In the genomic region with DNA sequence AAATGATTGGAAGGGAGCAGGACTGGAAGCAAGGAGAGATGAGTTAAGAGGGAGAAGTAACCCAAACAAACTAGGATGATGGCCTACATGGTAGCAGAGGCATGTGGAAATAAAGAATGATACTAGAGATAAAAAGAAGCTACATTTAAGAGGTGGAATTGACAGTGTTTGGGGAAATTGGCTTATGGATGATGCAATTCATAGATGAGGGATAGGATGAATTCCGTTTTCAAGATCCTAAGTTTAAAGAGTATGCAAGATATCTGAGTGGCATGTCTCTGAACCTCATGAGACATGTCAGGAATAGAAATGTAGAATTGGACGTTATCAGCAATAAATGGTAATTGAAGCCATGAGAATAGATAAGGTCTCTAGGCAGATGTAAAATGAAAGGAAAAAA, we compare ENCODE assay signal across 3 cellular contexts.
TF ChIP-seq lines count a peak whose summit lies in the region.

No MANE protein-coding gene starts in this region.

TF ChIP-seq in SK-N-SH, 30 proteins besides CTCF, POLR2A, EP300 and RAD21 (continued from another document):
- TF ChIP-seq GABPA (IDR thresholded peaks at IDR 0.05; ENCODE audit: low read depth): no peak
- TF ChIP-seq GATA2 (CRISPR knock-in tag; IDR thresholded peaks at IDR 0.05): 0 out of 2 replicates have a peak, but pooled peaks have one; percentile 38
- TF ChIP-seq NFIC (IDR thresholded peaks at IDR 0.05; ENCODE audit: borderline replicate concordance): no peak
- TF ChIP-seq MEF2A (IDR thresholded peaks at IDR 0.05; ENCODE audit: borderline replicate concordance, low read depth): no peak
- TF ChIP-seq SIN3A (IDR thresholded peaks at IDR 0.05; ENCODE audit: borderline replicate concordance, low read depth, low read length): no peak
TF ChIP-seq in SK-N-SH: peak in this region for 1.

TF ChIP-seq in SK-N-SH treated with all-trans-retinoic acid at 6 μM for 48 hours, 23 proteins besides CTCF, POLR2A, EP300 and RAD21 (continued from another document):
- TF ChIP-seq ZNF565 (CRISPR knock-in tag; conservative IDR thresholded peaks at IDR 0.05; ENCODE audit: low read depth) (no peak), ISL1 (CRISPR knock-in tag; IDR thresholded peaks at IDR 0.05) (no peak), ZFP3 (CRISPR knock-in tag; IDR thresholded peaks at IDR 0.05) (no peak), CSRNP3 (CRISPR knock-in tag; IDR thresholded peaks at IDR 0.05) (no peak), ZNF70 (CRISPR knock-in tag; IDR thresholded peaks at IDR 0.05) (no peak), TCF4 (CRISPR knock-in tag; IDR thresholded peaks at IDR 0.05; ENCODE audit: borderline replicate concordance) (no peak), CSDC2 (CRISPR knock-in tag; IDR thresholded peaks at IDR 0.05) (no peak), ZFP30 (CRISPR knock-in tag; IDR thresholded peaks at IDR 0.05) (no peak), BACH2 (CRISPR knock-in tag; IDR thresholded peaks at IDR 0.05; ENCODE audit: borderline replicate concordance) (no peak), TSHZ2 (CRISPR knock-in tag; IDR thresholded peaks at IDR 0.05) (no peak), TOX (CRISPR knock-in tag; IDR thresholded peaks at IDR 0.05; ENCODE audit: borderline replicate concordance) (no peak), ZNF8 (CRISPR knock-in tag; IDR thresholded peaks at IDR 0.05) (no peak)
- TF ChIP-seq, protein P1, sequence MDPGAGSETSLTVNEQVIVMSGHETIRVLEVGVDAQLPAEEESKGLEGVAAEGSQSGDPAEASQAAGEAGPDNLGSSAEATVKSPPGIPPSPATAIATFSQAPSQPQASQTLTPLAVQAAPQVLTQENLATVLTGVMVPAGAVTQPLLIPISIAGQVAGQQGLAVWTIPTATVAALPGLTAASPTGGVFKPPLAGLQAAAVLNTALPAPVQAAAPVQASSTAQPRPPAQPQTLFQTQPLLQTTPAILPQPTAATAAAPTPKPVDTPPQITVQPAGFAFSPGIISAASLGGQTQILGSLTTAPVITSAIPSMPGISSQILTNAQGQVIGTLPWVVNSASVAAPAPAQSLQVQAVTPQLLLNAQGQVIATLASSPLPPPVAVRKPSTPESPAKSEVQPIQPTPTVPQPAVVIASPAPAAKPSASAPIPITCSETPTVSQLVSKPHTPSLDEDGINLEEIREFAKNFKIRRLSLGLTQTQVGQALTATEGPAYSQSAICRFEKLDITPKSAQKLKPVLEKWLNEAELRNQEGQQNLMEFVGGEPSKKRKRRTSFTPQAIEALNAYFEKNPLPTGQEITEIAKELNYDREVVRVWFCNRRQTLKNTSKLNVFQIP (CRISPR knock-in tag; IDR thresholded peaks at IDR 0.05; ENCODE audit: borderline replicate concordance, low read depth): no peak
- TF ChIP-seq, protein P2, sequence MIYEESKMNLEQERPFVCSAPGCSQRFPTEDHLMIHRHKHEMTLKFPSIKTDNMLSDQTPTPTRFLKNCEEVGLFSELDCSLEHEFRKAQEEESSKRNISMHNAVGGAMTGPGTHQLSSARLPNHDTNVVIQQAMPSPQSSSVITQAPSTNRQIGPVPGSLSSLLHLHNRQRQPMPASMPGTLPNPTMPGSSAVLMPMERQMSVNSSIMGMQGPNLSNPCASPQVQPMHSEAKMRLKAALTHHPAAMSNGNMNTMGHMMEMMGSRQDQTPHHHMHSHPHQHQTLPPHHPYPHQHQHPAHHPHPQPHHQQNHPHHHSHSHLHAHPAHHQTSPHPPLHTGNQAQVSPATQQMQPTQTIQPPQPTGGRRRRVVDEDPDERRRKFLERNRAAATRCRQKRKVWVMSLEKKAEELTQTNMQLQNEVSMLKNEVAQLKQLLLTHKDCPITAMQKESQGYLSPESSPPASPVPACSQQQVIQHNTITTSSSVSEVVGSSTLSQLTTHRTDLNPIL (CRISPR knock-in tag; IDR thresholded peaks at IDR 0.05; ENCODE audit: low read depth): no peak

TF ChIP-seq in A549, 52 proteins besides CTCF, POLR2A, EP300 and RAD21:
- TF ChIP-seq E2F6 (IDR thresholded peaks at IDR 0.05; ENCODE audit: borderline replicate concordance, low read depth) (no peak), RCOR1 (IDR thresholded peaks at IDR 0.05; ENCODE audit: low read depth, low read length) (no peak), FOSL2 (IDR thresholded peaks at IDR 0.05) (no peak), FOSL2 (CRISPR knock-in tag; IDR thresholded peaks at IDR 0.05) (no peak), GATA3 (IDR thresholded peaks at IDR 0.05; ENCODE audit: borderline replicate concordance) (no peak), POLR2AphosphoS2 (conservative IDR thresholded peaks at IDR 0.05; ENCODE audit: low read length) (no peak), PHF8 (IDR thresholded peaks at IDR 0.05; ENCODE audit: borderline replicate concordance, low read depth) (no peak), RNF2 (IDR thresholded peaks at IDR 0.05; ENCODE audit: borderline replicate concordance, low read depth) (no peak), CHD2 (IDR thresholded peaks at IDR 0.05; ENCODE audit: low read length, partially characterized antibody) (no peak), ELK1 (IDR thresholded peaks at IDR 0.05; ENCODE audit: low read depth, low read length) (no peak), KDM1A (IDR thresholded peaks at IDR 0.05; ENCODE audit: low read depth) (no peak), RFX5 (IDR thresholded peaks at IDR 0.05) (no peak), NPAS2 (CRISPR knock-in tag; IDR thresholded peaks at IDR 0.05; ENCODE audit: borderline replicate concordance) (no peak), HEYL (CRISPR knock-in tag; IDR thresholded peaks at IDR 0.05) (no peak), ATOH8 (CRISPR knock-in tag; IDR thresholded peaks at IDR 0.05; ENCODE audit: low read depth) (no peak), RARB (CRISPR knock-in tag; IDR thresholded peaks at IDR 0.05) (no peak), CHD4 (IDR thresholded peaks at IDR 0.05; ENCODE audit: borderline replicate concordance) (no peak), ESRRA (IDR thresholded peaks at IDR 0.05; ENCODE audit: borderline replicate concordance, low read length) (no peak), EHMT2 (IDR thresholded peaks at IDR 0.05; ENCODE audit: low read depth) (no peak)
- TF ChIP-seq, protein P3, sequence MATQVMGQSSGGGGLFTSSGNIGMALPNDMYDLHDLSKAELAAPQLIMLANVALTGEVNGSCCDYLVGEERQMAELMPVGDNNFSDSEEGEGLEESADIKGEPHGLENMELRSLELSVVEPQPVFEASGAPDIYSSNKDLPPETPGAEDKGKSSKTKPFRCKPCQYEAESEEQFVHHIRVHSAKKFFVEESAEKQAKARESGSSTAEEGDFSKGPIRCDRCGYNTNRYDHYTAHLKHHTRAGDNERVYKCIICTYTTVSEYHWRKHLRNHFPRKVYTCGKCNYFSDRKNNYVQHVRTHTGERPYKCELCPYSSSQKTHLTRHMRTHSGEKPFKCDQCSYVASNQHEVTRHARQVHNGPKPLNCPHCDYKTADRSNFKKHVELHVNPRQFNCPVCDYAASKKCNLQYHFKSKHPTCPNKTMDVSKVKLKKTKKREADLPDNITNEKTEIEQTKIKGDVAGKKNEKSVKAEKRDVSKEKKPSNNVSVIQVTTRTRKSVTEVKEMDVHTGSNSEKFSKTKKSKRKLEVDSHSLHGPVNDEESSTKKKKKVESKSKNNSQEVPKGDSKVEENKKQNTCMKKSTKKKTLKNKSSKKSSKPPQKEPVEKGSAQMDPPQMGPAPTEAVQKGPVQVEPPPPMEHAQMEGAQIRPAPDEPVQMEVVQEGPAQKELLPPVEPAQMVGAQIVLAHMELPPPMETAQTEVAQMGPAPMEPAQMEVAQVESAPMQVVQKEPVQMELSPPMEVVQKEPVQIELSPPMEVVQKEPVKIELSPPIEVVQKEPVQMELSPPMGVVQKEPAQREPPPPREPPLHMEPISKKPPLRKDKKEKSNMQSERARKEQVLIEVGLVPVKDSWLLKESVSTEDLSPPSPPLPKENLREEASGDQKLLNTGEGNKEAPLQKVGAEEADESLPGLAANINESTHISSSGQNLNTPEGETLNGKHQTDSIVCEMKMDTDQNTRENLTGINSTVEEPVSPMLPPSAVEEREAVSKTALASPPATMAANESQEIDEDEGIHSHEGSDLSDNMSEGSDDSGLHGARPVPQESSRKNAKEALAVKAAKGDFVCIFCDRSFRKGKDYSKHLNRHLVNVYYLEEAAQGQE (IDR thresholded peaks at IDR 0.05): no peak
